8 cellular contexts compared by ENCODE assay signal in genomic region chr17:35089846-35090193, GRCh38. TPM values are rescaled to one million over a fixed set of nuclear protein-coding genes. Genes with fewer than 3 reads are reported as not detected.
DNase-seq lines count a peak whose midpoint lies in the region; FAIRE-seq and TF ChIP-seq lines count a peak whose summit lies in the region.

No MANE protein-coding gene starts in this region.

- H3K27me3 ChIP-seq in HUES6 (ENCODE audit: control insufficient read depth, insufficient read depth, low read length) (no peaks in the 10 kb centered on the region), esophagus (ENCODE audit: control insufficient read depth in 1 of 2, insufficient read depth in 2 of 2, low read length in 2 of 2) (no peaks in the 10 kb centered on the region)

- no peaks in the 10 kb centered on the region for H3K36me3 ChIP-seq in HUES6 (ENCODE audit: control insufficient read depth, insufficient read depth, low read length)
- H3K36me3 ChIP-seq in esophagus (ENCODE audit: control insufficient read depth in 2 of 2, insufficient read depth in 2 of 2, low read length in 1 of 2) = no peaks in the 10 kb centered on the region

- FAIRE-seq in urothelium cell line (lab: Jason Lieb, UNC) = no peak

- H3K4me3 ChIP-seq in HUES6 (ENCODE audit: low read depth, low read length) (peak overlapping the region; percentile 61), esophagus (ENCODE audit: low read depth in 1 of 2, low read length in 2 of 2) (peak overlapping the region; percentile 48 to 87)

- H3K27me3 Mint-ChIP-seq in nephron (ENCODE audit: low read depth) = peaks cover 9% of the 10 kb centered on the region

- DNase-seq in NCI-H748 (lab: John Stamatoyannopoulos, UW; ENCODE audit: unreplicated experiment) (peak; percentile 37), NCI-H748 treated with DMSO at 0.1 percent for 48 hours (lab: John Stamatoyannopoulos, UW) (no peak), urothelium cell line (ENCODE audit: low spot score) (peak; percentile 77), mesenteric fat pad (ENCODE audit: low spot score) (no peak)
- peak; percentile 40 to 43 for DNase-seq in activated CD4-positive, alpha-beta T cell treated with anti-CD3 and anti-CD28 coated beads for 4 hours

- TF ChIP-seq CTCF in nephron (IDR thresholded peaks at IDR 0.05; ENCODE audit: unreplicated experiment in 3 of 3) = no peak

- peaks cover 16% of the 10 kb centered on the region for H3K4me1 Mint-ChIP-seq in nephron

- H3K27ac ChIP-seq in HUES6 (ENCODE audit: low read depth, low read length) (peak overlapping the region; percentile 5; the same call in 1 of the 2 replicates), esophagus (ENCODE audit: low read depth in 2 of 2, low read length in 1 of 2) (peak overlapping the region; percentile 57 to 84)

- H3K27ac Mint-ChIP-seq in nephron = peak overlapping the region in 2 of 3 experiments; percentile 84 to 86

- H3K9me3 Mint-ChIP-seq in nephron = no peaks in the 10 kb centered on the region

- peak overlapping the region; percentile 78 for H3K9ac ChIP-seq in HUES6 (ENCODE audit: low read length)

- 62 to 76% methylated on average over 10 of the region's 10 CpGs for WGBS in esophagus, 2 donors

- no peaks in the 10 kb centered on the region for H3K36me3 Mint-ChIP-seq in nephron (ENCODE audit: low read depth)

- H3K4me1 ChIP-seq in HUES6 (ENCODE audit: control insufficient read depth, insufficient read depth, low read length) = peaks cover 41% of the 10 kb centered on the region
- peaks cover 0 to 8% of the 10 kb centered on the region in 2 donors for H3K4me1 ChIP-seq in esophagus (ENCODE audit: control insufficient read depth in 2 of 2, insufficient read depth in 2 of 2, low read length in 1 of 2)

- H3K9me3 ChIP-seq in HUES6 (ENCODE audit: control insufficient read depth, insufficient read depth, low read depth, low read length) (no peaks in the 10 kb centered on the region), esophagus (ENCODE audit: control insufficient read depth in 2 of 2, insufficient read depth in 1 of 2, low read depth in 1 of 2, low read length in 1 of 2) (no peaks in the 10 kb centered on the region)

- H3K4me3 Mint-ChIP-seq in nephron = peak overlapping the region; percentile 86 to 90 (median 87)

RNA-seq across cellular contexts. Expression of gene RFFL, which starts 26.3 kb away (rescaled TPM):
- 10 to 100 TPM; 13.0 to 18.1 TPM for polyA plus RNA-seq in esophagus
- 23.7 TPM for total RNA-seq in mesenteric fat pad

RNA-seq across cellular contexts. Expression of gene RAD51D, which starts 29.8 kb away (rescaled TPM):
- polyA plus RNA-seq in esophagus = 1 to 10 TPM; 2.7 to 3.8 TPM
- total RNA-seq in mesenteric fat pad = 10.6 TPM

RNA-seq across cellular contexts. Expression of gene FNDC8, which starts 31.6 kb away (rescaled TPM):
- under 1 TPM; 0.02 to 0.10 TPM for polyA plus RNA-seq in esophagus
- not detected for total RNA-seq in mesenteric fat pad

RNA-seq across cellular contexts. Expression of gene NLE1, which starts 52.3 kb away (rescaled TPM):
- polyA plus RNA-seq in esophagus = 1 to 10 TPM; 3.8 to 8.7 TPM
- 14.0 TPM for total RNA-seq in mesenteric fat pad

RNA-seq across cellular contexts. Expression of gene UNC45B, which starts 57.8 kb away (rescaled TPM):
- polyA plus RNA-seq in esophagus = under 1 TPM; 0.01 to 0.02 TPM
- not detected for total RNA-seq in mesenteric fat pad

Comparison
In these comparisons a context has a peak if more than half of its experiments do, and no peak if none do; other contexts are left out.
1. DNase-seq: peak in NCI-H748 (single experiment), activated CD4-positive, alpha-beta T cell treated with anti-CD3 and anti-CD28 coated beads for 4 hours (2 of 2) and urothelium cell line (single experiment); none in NCI-H748 treated with DMSO at 0.1 percent for 48 hours (single experiment) and mesenteric fat pad (single experiment).